ENCODE assay signal across 1 cellular context in genomic region chr7:50400114-50400513, GRCh38.
TF ChIP-seq lines count a peak whose summit lies in the region.

No MANE protein-coding gene starts in this region.

TF ChIP-seq in HepG2, 621 proteins besides CTCF, POLR2A, EP300 and RAD21:
- no peak for TF ChIP-seq ZNF501 (CRISPR knock-in tag; IDR thresholded peaks at IDR 0.05)
- TF ChIP-seq JUND (CRISPR knock-in tag; IDR thresholded peaks at IDR 0.05), result no peak
- no peak for TF ChIP-seq AHDC1 (CRISPR knock-in tag; IDR thresholded peaks at IDR 0.05; ENCODE audit: borderline replicate concordance)
- TF ChIP-seq SMYD3 (CRISPR knock-in tag; IDR thresholded peaks at IDR 0.05), result no peak
- TF ChIP-seq ZFP36 (IDR thresholded peaks at IDR 0.05; ENCODE audit: borderline replicate concordance, low read depth, low read length, partially characterized antibody), result no peak
- TF ChIP-seq MYNN (CRISPR knock-in tag; IDR thresholded peaks at IDR 0.05; ENCODE audit: low read depth), result no peak
- no peak for TF ChIP-seq THAP8 (CRISPR knock-in tag; IDR thresholded peaks at IDR 0.05; ENCODE audit: borderline replicate concordance)
- no peak for TF ChIP-seq HMG20A (CRISPR knock-in tag; IDR thresholded peaks at IDR 0.05; ENCODE audit: borderline replicate concordance)
- TF ChIP-seq ZNF180 (CRISPR knock-in tag; IDR thresholded peaks at IDR 0.05; ENCODE audit: borderline replicate concordance, low read depth), result no peak
- TF ChIP-seq CHCHD3 (CRISPR knock-in tag; IDR thresholded peaks at IDR 0.05), result no peak
- no peak for TF ChIP-seq ZNF782 (CRISPR knock-in tag; IDR thresholded peaks at IDR 0.05; ENCODE audit: borderline replicate concordance)
- no peak for TF ChIP-seq KIAA2018 (CRISPR knock-in tag; IDR thresholded peaks at IDR 0.05; ENCODE audit: borderline replicate concordance)
- no peak for TF ChIP-seq TBX3 (IDR thresholded peaks at IDR 0.05; ENCODE audit: borderline replicate concordance)
- TF ChIP-seq ZKSCAN8 (CRISPR knock-in tag; IDR thresholded peaks at IDR 0.05; ENCODE audit: borderline replicate concordance), result no peak
- no peak for TF ChIP-seq ZNF512B (CRISPR knock-in tag; IDR thresholded peaks at IDR 0.05; ENCODE audit: borderline replicate concordance)
- TF ChIP-seq ZNF30 (CRISPR knock-in tag; IDR thresholded peaks at IDR 0.05), result no peak
- TF ChIP-seq HOXD1 (CRISPR knock-in tag; IDR thresholded peaks at IDR 0.05), result no peak
- TF ChIP-seq CC2D1A (CRISPR knock-in tag; IDR thresholded peaks at IDR 0.05), result no peak
- no peak for TF ChIP-seq MAZ (IDR thresholded peaks at IDR 0.05; ENCODE audit: borderline replicate concordance, low read depth, low read length)
- TF ChIP-seq MAZ (CRISPR knock-in tag; IDR thresholded peaks at IDR 0.05; ENCODE audit: low read depth), result no peak
- no peak for TF ChIP-seq ZHX2 (IDR thresholded peaks at IDR 0.05; ENCODE audit: low read depth)
- no peak for TF ChIP-seq ZHX2 (CRISPR knock-in tag; IDR thresholded peaks at IDR 0.05; ENCODE audit: borderline replicate concordance)
